In genomic region chr20:53655909-53656652, GRCh38 we compare ENCODE assay signal across 1 cellular context.
TF ChIP-seq lines count a peak whose summit lies in the region.

No MANE protein-coding gene starts in this region.

TF ChIP-seq in K562, 482 proteins besides CTCF, POLR2A, EP300 and RAD21 (continued from another document):
- TF ChIP-seq ZBTB43 (CRISPR knock-in tag; IDR thresholded peaks at IDR 0.05) (no peak), TCFL5 (CRISPR knock-in tag; conservative IDR thresholded peaks at IDR 0.05) (no peak), ESRRA (IDR thresholded peaks at IDR 0.05; ENCODE audit: borderline replicate concordance, low read depth) (peak; percentile 76)
- TF ChIP-seq, protein P1, sequence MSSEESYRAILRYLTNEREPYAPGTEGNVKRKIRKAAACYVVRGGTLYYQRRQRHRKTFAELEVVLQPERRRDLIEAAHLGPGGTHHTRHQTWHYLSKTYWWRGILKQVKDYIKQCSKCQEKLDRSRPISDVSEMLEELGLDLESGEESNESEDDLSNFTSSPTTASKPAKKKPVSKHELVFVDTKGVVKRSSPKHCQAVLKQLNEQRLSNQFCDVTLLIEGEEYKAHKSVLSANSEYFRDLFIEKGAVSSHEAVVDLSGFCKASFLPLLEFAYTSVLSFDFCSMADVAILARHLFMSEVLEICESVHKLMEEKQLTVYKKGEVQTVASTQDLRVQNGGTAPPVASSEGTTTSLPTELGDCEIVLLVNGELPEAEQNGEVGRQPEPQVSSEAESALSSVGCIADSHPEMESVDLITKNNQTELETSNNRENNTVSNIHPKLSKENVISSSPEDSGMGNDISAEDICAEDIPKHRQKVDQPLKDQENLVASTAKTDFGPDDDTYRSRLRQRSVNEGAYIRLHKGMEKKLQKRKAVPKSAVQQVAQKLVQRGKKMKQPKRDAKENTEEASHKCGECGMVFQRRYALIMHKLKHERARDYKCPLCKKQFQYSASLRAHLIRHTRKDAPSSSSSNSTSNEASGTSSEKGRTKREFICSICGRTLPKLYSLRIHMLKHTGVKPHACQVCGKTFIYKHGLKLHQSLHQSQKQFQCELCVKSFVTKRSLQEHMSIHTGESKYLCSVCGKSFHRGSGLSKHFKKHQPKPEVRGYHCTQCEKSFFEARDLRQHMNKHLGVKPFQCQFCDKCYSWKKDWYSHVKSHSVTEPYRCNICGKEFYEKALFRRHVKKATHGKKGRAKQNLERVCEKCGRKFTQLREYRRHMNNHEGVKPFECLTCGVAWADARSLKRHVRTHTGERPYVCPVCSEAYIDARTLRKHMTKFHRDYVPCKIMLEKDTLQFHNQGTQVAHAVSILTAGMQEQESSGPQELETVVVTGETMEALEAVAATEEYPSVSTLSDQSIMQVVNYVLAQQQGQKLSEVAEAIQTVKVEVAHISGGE (CRISPR knock-in tag; IDR thresholded peaks at IDR 0.05) = peak in 1 of 3 experiments; percentile 85; a peak in 2 of 6 replicates
TF ChIP-seq in K562: peak in this region for 5.
